In the genomic region with DNA sequence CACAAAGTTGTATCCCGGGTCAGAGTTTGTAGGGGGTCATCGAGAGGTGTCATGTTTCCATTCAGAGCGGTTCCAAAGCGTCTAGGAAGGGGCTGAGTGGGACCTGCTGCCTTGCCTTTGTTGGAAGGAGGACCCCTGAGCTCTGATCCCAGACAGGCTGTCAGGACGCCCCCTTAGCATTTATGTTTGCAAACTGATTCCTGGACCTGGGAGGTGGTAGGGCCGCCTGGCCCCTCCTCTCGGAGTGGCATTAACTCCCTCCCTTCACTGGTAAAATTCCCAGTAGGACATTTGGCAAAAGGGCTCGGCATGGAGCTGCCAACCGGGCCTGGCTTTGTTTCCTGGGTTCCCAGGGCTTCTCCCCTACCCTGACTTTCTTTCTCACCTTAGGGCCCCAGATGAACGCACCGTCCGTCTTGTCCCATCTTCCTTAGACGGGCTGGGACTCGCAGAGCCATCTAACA, we compare ENCODE assay signal across 8 cellular contexts. TPM values are rescaled to one million over a fixed set of nuclear protein-coding genes. Genes with fewer than 3 reads are reported as not detected.
DNase-seq lines count a peak whose midpoint lies in the region; ATAC-seq, FAIRE-seq and TF ChIP-seq lines count a peak whose summit lies in the region.

No MANE protein-coding gene starts in this region.

- ATAC-seq in HG03442 (IDR thresholded peaks at IDR 0.05; ENCODE audit: unreplicated experiment) (no peak), GM21825 (IDR thresholded peaks at IDR 0.05; ENCODE audit: unreplicated experiment) (no peak)

- peaks cover 57% of the 10 kb centered on the region for H3K4me1 ChIP-seq in HUES48 (ENCODE audit: control insufficient read depth, insufficient read depth, low read length)
- H3K4me1 ChIP-seq in mononuclear cell (ENCODE audit: insufficient read depth, low read length), result peaks cover 52% of the 10 kb centered on the region

- FAIRE-seq in D721Med (lab: Jason Lieb, UNC), result no peak

- H3K27ac ChIP-seq in 22Rv1, result peak overlapping the region; percentile 97
- H3K27ac ChIP-seq in HUES48 (ENCODE audit: low read depth, low read length), result peak overlapping the region; percentile 98
- peak overlapping the region; percentile 99 for H3K27ac ChIP-seq in caudate nucleus (ENCODE audit: low read depth, low read length)

- H3K9me3 ChIP-seq in HUES48 (ENCODE audit: control insufficient read depth, insufficient read depth, low read length) (no peaks in the 10 kb centered on the region), mononuclear cell (ENCODE audit: low read depth, low read length) (no peaks in the 10 kb centered on the region)

- H3K27me3 ChIP-seq in HUES48 (ENCODE audit: control insufficient read depth, insufficient read depth, low read length) (no peaks in the 10 kb centered on the region; the same call in 1 of the 2 replicates), mononuclear cell (ENCODE audit: insufficient read depth, low read length) (no peaks in the 10 kb centered on the region)

- H3K4me3 ChIP-seq in HUES48 (ENCODE audit: low read depth, low read length) (peak overlapping the region; percentile 89), mononuclear cell (ENCODE audit: low read length) (peak overlapping the region; percentile 65)

- DNase-seq in caudate nucleus (lab: John Stamatoyannopoulos, UW) (peak in 3 of 61 donors; percentile 11 to 25 (median 11)), D721Med (ENCODE audit: insufficient read length, low spot score) (no peak), NCI-H2081 (lab: John Stamatoyannopoulos, UW) (no peak)

- TF ChIP-seq CTCF in 22Rv1 (IDR thresholded peaks at IDR 0.05) (no peak), D721Med (IDR thresholded peaks at IDR 0.05; ENCODE audit: insufficient read depth, missing control alignments) (no peak)

- no peaks in the 10 kb centered on the region for H3K36me3 ChIP-seq in HUES48 (ENCODE audit: control insufficient read depth, insufficient read depth, low read length)

- H3K9ac ChIP-seq in HUES48 (ENCODE audit: low read depth, low read length), result peak overlapping the region; percentile 53

RNA-seq across cellular contexts. Expression of gene JADE2, which starts 2.5 kb away (rescaled TPM):
- 51.3 TPM for total RNA-seq in mononuclear cell
